In the genomic region with DNA sequence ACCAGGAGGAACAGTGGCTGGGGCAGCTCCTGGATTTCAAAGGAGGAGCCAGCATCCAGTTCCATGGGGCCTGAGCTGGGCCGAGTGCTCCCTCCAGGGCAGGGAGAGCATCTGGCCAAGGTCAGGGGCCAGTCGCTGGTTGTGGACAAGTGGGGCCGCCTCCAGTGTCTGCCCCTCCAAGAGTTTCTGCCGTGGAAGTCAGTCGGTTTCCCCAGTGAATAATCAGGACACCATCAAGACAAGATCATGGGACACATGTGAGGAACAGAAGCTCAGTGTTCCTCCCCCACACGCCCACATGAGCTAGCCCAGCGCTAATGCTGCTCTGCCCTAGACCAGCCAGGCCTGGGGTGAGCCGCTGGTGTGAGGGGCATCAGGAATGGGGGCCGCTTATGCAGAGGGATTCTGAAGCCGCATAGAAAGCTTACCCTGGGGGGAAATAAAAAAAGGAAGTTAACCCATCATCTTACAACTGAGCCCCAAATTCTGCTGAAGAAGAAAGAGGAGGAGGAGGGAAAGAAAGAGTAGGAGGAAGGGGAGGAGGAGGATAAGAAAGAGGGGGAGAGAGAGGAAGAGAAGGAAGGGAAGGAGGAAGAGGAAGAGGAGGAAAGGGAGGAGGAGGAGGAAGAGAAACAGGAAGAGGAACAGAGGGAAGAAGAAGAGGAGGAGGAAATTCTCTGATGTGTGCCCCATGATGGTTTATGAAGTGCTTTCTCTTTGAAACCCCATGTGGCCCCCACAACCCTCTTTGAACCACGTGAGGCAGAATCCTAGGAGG, we compare ENCODE assay signal across 1 cellular context.
TF ChIP-seq lines count a peak whose summit lies in the region.

No MANE protein-coding gene starts in this region.

TF ChIP-seq in HCT116, 20 proteins besides CTCF, POLR2A, EP300 and RAD21 (continued from another document):
- TF ChIP-seq, protein P1, sequence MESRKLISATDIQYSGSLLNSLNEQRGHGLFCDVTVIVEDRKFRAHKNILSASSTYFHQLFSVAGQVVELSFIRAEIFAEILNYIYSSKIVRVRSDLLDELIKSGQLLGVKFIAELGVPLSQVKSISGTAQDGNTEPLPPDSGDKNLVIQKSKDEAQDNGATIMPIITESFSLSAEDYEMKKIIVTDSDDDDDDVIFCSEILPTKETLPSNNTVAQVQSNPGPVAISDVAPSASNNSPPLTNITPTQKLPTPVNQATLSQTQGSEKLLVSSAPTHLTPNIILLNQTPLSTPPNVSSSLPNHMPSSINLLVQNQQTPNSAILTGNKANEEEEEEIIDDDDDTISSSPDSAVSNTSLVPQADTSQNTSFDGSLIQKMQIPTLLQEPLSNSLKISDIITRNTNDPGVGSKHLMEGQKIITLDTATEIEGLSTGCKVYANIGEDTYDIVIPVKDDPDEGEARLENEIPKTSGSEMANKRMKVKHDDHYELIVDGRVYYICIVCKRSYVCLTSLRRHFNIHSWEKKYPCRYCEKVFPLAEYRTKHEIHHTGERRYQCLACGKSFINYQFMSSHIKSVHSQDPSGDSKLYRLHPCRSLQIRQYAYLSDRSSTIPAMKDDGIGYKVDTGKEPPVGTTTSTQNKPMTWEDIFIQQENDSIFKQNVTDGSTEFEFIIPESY (IDR thresholded peaks at IDR 0.05; ENCODE audit: extremely low read depth, insufficient replicate concordance, low read length): no peak
TF ChIP-seq in HCT116: peak in this region for 0.
